8 cellular contexts compared by ENCODE assay signal in genomic region chr5:179732412-179732917, GRCh38. TPM values are rescaled to one million over a fixed set of nuclear protein-coding genes. Genes with fewer than 3 reads are reported as not detected.
A peak's percentile ranks its signal among the peaks of the same experiment; 100 is the strongest.
DNase-seq lines count a peak whose midpoint lies in the region; ATAC-seq and TF ChIP-seq lines count a peak whose summit lies in the region.

A gene with protein sequence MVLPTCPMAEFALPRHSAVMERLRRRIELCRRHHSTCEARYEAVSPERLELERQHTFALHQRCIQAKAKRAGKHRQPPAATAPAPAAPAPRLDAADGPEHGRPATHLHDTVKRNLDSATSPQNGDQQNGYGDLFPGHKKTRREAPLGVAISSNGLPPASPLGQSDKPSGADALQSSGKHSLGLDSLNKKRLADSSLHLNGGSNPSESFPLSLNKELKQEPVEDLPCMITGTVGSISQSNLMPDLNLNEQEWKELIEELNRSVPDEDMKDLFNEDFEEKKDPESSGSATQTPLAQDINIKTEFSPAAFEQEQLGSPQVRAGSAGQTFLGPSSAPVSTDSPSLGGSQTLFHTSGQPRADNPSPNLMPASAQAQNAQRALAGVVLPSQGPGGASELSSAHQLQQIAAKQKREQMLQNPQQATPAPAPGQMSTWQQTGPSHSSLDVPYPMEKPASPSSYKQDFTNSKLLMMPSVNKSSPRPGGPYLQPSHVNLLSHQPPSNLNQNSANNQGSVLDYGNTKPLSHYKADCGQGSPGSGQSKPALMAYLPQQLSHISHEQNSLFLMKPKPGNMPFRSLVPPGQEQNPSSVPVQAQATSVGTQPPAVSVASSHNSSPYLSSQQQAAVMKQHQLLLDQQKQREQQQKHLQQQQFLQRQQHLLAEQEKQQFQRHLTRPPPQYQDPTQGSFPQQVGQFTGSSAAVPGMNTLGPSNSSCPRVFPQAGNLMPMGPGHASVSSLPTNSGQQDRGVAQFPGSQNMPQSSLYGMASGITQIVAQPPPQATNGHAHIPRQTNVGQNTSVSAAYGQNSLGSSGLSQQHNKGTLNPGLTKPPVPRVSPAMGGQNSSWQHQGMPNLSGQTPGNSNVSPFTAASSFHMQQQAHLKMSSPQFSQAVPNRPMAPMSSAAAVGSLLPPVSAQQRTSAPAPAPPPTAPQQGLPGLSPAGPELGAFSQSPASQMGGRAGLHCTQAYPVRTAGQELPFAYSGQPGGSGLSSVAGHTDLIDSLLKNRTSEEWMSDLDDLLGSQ (plus strand): TSS chr5:179732822. CDS start chr5:179733113, 291 bp downstream.

- TF ChIP-seq CTCF in liver (IDR thresholded peaks at IDR 0.05; ENCODE audit: low read depth, low read length, missing input control), result no peak

- peak within 1 kb of the TSS; percentile 66 to 95 (median 73) for H3K4me3 ChIP-seq in liver (ENCODE audit: low read depth in 1 of 3, low read length in 3 of 3)

- peaks cover 42% of the 10 kb centered on the region for H3K4me1 Mint-ChIP-seq in activated CD4-positive, alpha-beta memory T cell treated with anti-CD3 and anti-CD28 coated beads for 36 hours (ENCODE audit: low read depth)

- peak; percentile 100 for DNase-seq in CD1c-positive myeloid dendritic cell (ENCODE audit: extremely low spot score)
- DNase-seq in NCI-H82 treated with DMSO at 0.1 percent for 48 hours (lab: John Stamatoyannopoulos, UW; ENCODE audit: unreplicated experiment), result peak; percentile 97
- DNase-seq in activated CD4-positive, alpha-beta memory T cell treated with anti-CD3 and anti-CD28 coated beads for 36 hours, result peak; percentile 100
- peak; percentile 99 to 100 for DNase-seq in dermis microvascular lymphatic vessel endothelial cell (ENCODE audit: low read depth in 2 of 2)
- peak; percentile 100 for DNase-seq in stimulated activated CD4-positive, alpha-beta T cell treated with anti-CD3 and anti-CD28 coated beads, Interleukin-4, amount 100 ng/mL, for 24 hours

- H3K27ac Mint-ChIP-seq in activated CD4-positive, alpha-beta memory T cell treated with anti-CD3 and anti-CD28 coated beads for 36 hours, result peak within 1 kb of the TSS; percentile 92

- H3K27ac ChIP-seq in liver (ENCODE audit: low read depth in 1 of 2, low read length in 2 of 2), result peak within 1 kb of the TSS; percentile 92 to 94

- peak within 1 kb of the TSS; percentile 98 for H3K4me3 Mint-ChIP-seq in activated CD4-positive, alpha-beta memory T cell treated with anti-CD3 and anti-CD28 coated beads for 36 hours

- TF ChIP-seq RAD21 in liver (IDR thresholded peaks at IDR 0.05), result peak; percentile 20 to 46

- peak within 1 kb of the TSS; percentile 83 to 94 for H3K9ac ChIP-seq in liver (ENCODE audit: low read depth in 1 of 2, low read length in 2 of 2)

- no peaks in the 10 kb centered on the region for H3K9me3 Mint-ChIP-seq in activated CD4-positive, alpha-beta memory T cell treated with anti-CD3 and anti-CD28 coated beads for 36 hours

- peaks cover 36% of the 10 kb centered on the region for H3K36me3 Mint-ChIP-seq in activated CD4-positive, alpha-beta memory T cell treated with anti-CD3 and anti-CD28 coated beads for 36 hours

- H3K9me3 ChIP-seq in liver (ENCODE audit: control insufficient read depth in 4 of 4, low read length in 3 of 4), result no peaks in the 10 kb centered on the region

- H3K4me1 ChIP-seq in liver (ENCODE audit: control insufficient read depth in 4 of 4, insufficient read depth in 4 of 4, low read length in 3 of 4), result peaks cover 5 to 36% (median 27%) of the 10 kb centered on the region in 4 donors

- no peaks in the 10 kb centered on the region for H3K27me3 Mint-ChIP-seq in activated CD4-positive, alpha-beta memory T cell treated with anti-CD3 and anti-CD28 coated beads for 36 hours

- under 1% methylated on average over 41 of the region's 41 CpGs for WGBS in liver

- CTCF ChIA-PET in activated CD4-positive, alpha-beta memory T cell treated with anti-CD3 and anti-CD28 coated beads for 36 hours (lab: Charles Lee), result interaction anchor here (0.6 to 9.7 kb wide), 8 partner anchors 12 to 239 kb away, joined by 3 to 61 read pairs (median 5); partner anchors contain the start of gene HNRNPH1

- ATAC-seq in GM19438 (IDR thresholded peaks at IDR 0.05; ENCODE audit: low read depth, unreplicated experiment), result peak; percentile 93
- peak; percentile 89 for ATAC-seq in HG03575 (IDR thresholded peaks at IDR 0.05; ENCODE audit: extremely low read depth, insufficient number of reproducible peaks, low FRiP score, unreplicated experiment)

- intact Hi-C loops in activated CD4-positive, alpha-beta memory T cell treated with anti-CD3 and anti-CD28 coated beads for 36 hours (cut with micrococcal nuclease), result loop anchor here (1.0 to 2.0 kb wide), 9 partner anchors 28 to 173 kb away; partner anchors contain the start of genes CANX, HNRNPH1 and MRNIP

- peaks cover 4 to 30% (median 25%) of the 10 kb centered on the region in 4 donors for H3K36me3 ChIP-seq in liver (ENCODE audit: control insufficient read depth in 4 of 4, insufficient read depth in 3 of 4, low read depth in 1 of 4, low read length in 3 of 4)

- POLR2A ChIA-PET in activated CD4-positive, alpha-beta memory T cell treated with anti-CD3 and anti-CD28 coated beads for 36 hours (lab: Charles Lee), result interaction anchor here (0.8 to 4.5 kb wide), 12 partner anchors 26 to 182 kb away, joined by 3 to 28 read pairs (median 4); partner anchors contain the start of genes HNRNPH1 and RUFY1

- no peaks in the 10 kb centered on the region for H3K27me3 ChIP-seq in liver (ENCODE audit: control insufficient read depth in 4 of 4, insufficient read depth in 4 of 4, low read length in 3 of 4)

TF ChIP-seq in liver, 16 proteins besides CTCF, POLR2A, EP300 and RAD21:
- peak; percentile 39 for TF ChIP-seq NR2F2 (IDR thresholded peaks at IDR 0.05)
- peak; percentile 91 for TF ChIP-seq SP1 (IDR thresholded peaks at IDR 0.05)
- TF ChIP-seq GABPA (IDR thresholded peaks at IDR 0.05 in 1 of 2, conservative IDR thresholded peaks at IDR 0.05 in 1 of 2), result peak; percentile 55 to 81
- TF ChIP-seq, protein P1, sequence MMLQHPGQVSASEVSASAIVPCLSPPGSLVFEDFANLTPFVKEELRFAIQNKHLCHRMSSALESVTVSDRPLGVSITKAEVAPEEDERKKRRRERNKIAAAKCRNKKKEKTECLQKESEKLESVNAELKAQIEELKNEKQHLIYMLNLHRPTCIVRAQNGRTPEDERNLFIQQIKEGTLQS (IDR thresholded peaks at IDR 0.05), result no peak
- TF ChIP-seq TAF1 (conservative IDR thresholded peaks at IDR 0.05), result no peak
- TF ChIP-seq REST (IDR thresholded peaks at IDR 0.05), result peak; percentile 60
- peak in 1 of 2 donors; percentile 8 for TF ChIP-seq HNF4A (conservative IDR thresholded peaks at IDR 0.05)
- TF ChIP-seq HNF4G (IDR thresholded peaks at IDR 0.05), result no peak
- TF ChIP-seq RXRA (IDR thresholded peaks at IDR 0.05), result no peak
- TF ChIP-seq YY1 (IDR thresholded peaks at IDR 0.05), result peak; percentile 98
- TF ChIP-seq FOXA1 (IDR thresholded peaks at IDR 0.05), result no peak
- TF ChIP-seq EGR1 (IDR thresholded peaks at IDR 0.05; ENCODE audit: low read depth in 2 of 2), result no peak
- no peak for TF ChIP-seq JUND (IDR thresholded peaks at IDR 0.05)
- no peak for TF ChIP-seq MAX (IDR thresholded peaks at IDR 0.05)
- TF ChIP-seq ZBTB33 (IDR thresholded peaks at IDR 0.05), result peak; percentile 75
- TF ChIP-seq FOXA2 (IDR thresholded peaks at IDR 0.05), result no peak
TF ChIP-seq in liver: peak in this region for 7.

RNA-seq across cellular contexts. Expression of the gene that starts here (rescaled TPM):
- 10 to 100 TPM; 20.3 to 22.2 TPM for total RNA-seq in activated CD4-positive, alpha-beta memory T cell treated with anti-CD3 and anti-CD28 coated beads for 36 hours
- total RNA-seq in dermis microvascular lymphatic vessel endothelial cell (5.3 and 9.9 TPM in 2 replicates), liver (1 to 10 TPM; 7.6 TPM)
- 1 to 10 TPM; 2.2 to 5.0 TPM for polyA plus RNA-seq in liver

Comparison
In these comparisons a context has a peak if more than half of its experiments do, and no peak if none do; other contexts are left out.
1. Peak in every context shown above with its lines: DNase-seq, ATAC-seq, H3K4me3 ChIP-seq and H3K27ac ChIP-seq.